ENCODE assay signal across 8 cellular contexts in the genomic region with DNA sequence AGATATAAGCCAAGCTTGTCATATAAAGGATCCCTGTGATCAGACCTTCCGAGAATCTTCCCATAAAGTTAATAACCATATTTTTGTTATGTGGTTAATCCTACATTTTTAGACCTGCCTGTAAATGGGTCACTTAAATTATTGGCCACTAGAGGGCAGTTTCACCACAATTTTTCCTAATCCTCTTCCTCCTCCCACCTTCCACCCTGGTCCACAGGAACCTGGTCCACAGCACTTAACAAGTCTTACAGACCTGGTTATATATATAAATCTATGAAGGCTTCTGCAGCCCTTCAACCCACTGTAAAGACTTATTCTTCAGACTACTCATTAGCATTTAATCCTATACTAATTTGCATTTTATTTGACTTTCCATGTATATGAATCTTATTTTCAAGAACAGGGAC. TPM values are rescaled to one million over a fixed set of nuclear protein-coding genes. Genes with fewer than 3 reads are reported as not detected.
DNase-seq lines count a peak whose midpoint lies in the region; ATAC-seq, FAIRE-seq and TF ChIP-seq lines count a peak whose summit lies in the region.

No MANE protein-coding gene starts in this region.

- no peak overlapping the region for H2AFZ ChIP-seq in fibroblast of lung (ENCODE audit: low read length)

- no peaks in the 10 kb centered on the region for H3K36me3 Mint-ChIP-seq in osteocyte (ENCODE audit: unreplicated experiment)

- H3K4me1 ChIP-seq in fibroblast of lung (ENCODE audit: control insufficient read depth, extremely low read depth, insufficient read depth, low read length) = no peaks in the 10 kb centered on the region

- in situ Hi-C loops in G401 (cut with HindIII; ENCODE audit: low sequenced_read_pairs) = no loop called here

- H3K27me3 Mint-ChIP-seq in osteocyte (ENCODE audit: unreplicated experiment) = no peaks in the 10 kb centered on the region

- TF ChIP-seq CTCF in LNCaP clone FGC (IDR thresholded peaks at IDR 0.05; ENCODE audit: control insufficient read depth, extremely low read depth, insufficient read depth) = peak; percentile 56
- peak; percentile 56 to 63 for TF ChIP-seq CTCF in fibroblast of lung (conservative IDR thresholded peaks at IDR 0.05 in 1 of 2, IDR thresholded peaks at IDR 0.05 in 1 of 2; ENCODE audit: low read depth in 1 of 2, low read length in 2 of 2)
- peak; percentile 77 for TF ChIP-seq CTCF in osteocyte (IDR thresholded peaks at IDR 0.05)

- H3K27me3 ChIP-seq in fibroblast of lung (ENCODE audit: control insufficient read depth, insufficient read depth, low read length) = no peaks in the 10 kb centered on the region

- H3K9me3 ChIP-seq in fibroblast of lung (ENCODE audit: control insufficient read depth, insufficient read depth, low read depth, low read length) = no peaks in the 10 kb centered on the region

- no peak for ATAC-seq in HG03025 (IDR thresholded peaks at IDR 0.05; ENCODE audit: low FRiP score, unreplicated experiment)

- H3K4me3 ChIP-seq in LNCaP clone FGC (ENCODE audit: low read depth, low read length) = no peak overlapping the region
- H3K4me3 ChIP-seq in fibroblast of lung (replicated peaks in 1 of 4; ENCODE audit: control extremely low read depth in 1 of 4, insufficient read depth in 1 of 4, low read depth in 3 of 4, low read length in 4 of 4) = no peak overlapping the region

- FAIRE-seq in A204.1 (lab: Jason Lieb, UNC) = peak; percentile 90

- H3K9me3 Mint-ChIP-seq in osteocyte (ENCODE audit: unreplicated experiment) = no peaks in the 10 kb centered on the region

- H3K79me2 ChIP-seq in fibroblast of lung (ENCODE audit: control insufficient read depth, insufficient read depth, low read length) = no peaks in the 10 kb centered on the region

- H3K4me3 Mint-ChIP-seq in osteocyte (ENCODE audit: unreplicated experiment) = no peak overlapping the region

- H3K27ac Mint-ChIP-seq in osteocyte (ENCODE audit: unreplicated experiment) = no peak overlapping the region

- peaks cover 16% of the 10 kb centered on the region for H3K4me1 Mint-ChIP-seq in osteocyte (ENCODE audit: unreplicated experiment)

- no peak overlapping the region for H3K4me2 ChIP-seq in fibroblast of lung (ENCODE audit: extremely low read depth, insufficient read depth, low read length)

- DNase-seq in G401 (ENCODE audit: low spot score) (peak; percentile 62), LNCaP clone FGC (ENCODE audit: low read depth) (peak; percentile 23), SK-N-DZ (ENCODE audit: low spot score) (peak; percentile 60), fibroblast of lung (ENCODE audit: low read depth in 2 of 2) (peak; percentile 34 to 47), osteocyte (ENCODE audit: extremely low spot score, unreplicated experiment) (no peak), NCI-H2107 treated with DMSO at 0.1 percent for 48 hours (lab: John Stamatoyannopoulos, UW; ENCODE audit: unreplicated experiment) (no peak)

- no peaks in the 10 kb centered on the region for H4K20me1 ChIP-seq in fibroblast of lung (ENCODE audit: control insufficient read depth, extremely low read depth, insufficient read depth, low read length)

- H3K9ac ChIP-seq in fibroblast of lung (ENCODE audit: insufficient read depth, low read length) = no peak overlapping the region

- no peaks in the 10 kb centered on the region for H3K36me3 ChIP-seq in fibroblast of lung (ENCODE audit: control insufficient read depth, insufficient read depth, low read length)

- H3K27ac ChIP-seq in fibroblast of lung (ENCODE audit: insufficient read depth, low read length) = no peak overlapping the region

RNA-seq across cellular contexts. Expression of a gene that starts 28.3 kb away (rescaled TPM):
- 23.0 and 23.1 TPM in 2 replicates for total RNA-seq in G401 (2014; rRNA removed; shearing (Covaris generic))
- 25.5 and 31.0 TPM in 2 replicates for polyA plus RNA-seq in SK-N-DZ (2014; cell fraction: cytosol; rRNA removed)
- polyA plus RNA-seq in SK-N-DZ (2014; cell fraction: nucleus; rRNA removed) = 29.6 and 32.0 TPM in 2 replicates
- 12.6 and 13.1 TPM in 2 replicates for total RNA-seq in fibroblast of lung
- 15.3 and 19.9 TPM in 2 replicates for polyA plus RNA-seq in fibroblast of lung
- 14.6 and 15.8 TPM in 2 replicates for polyA plus RNA-seq in fibroblast of lung (2012)
- 1.4 and 3.3 TPM in 2 replicates for polyA minus RNA-seq in fibroblast of lung (ENCODE audit: low replicate concordance)
- 17.5 and 18.5 TPM in 2 replicates for total RNA-seq in osteocyte

RNA-seq across cellular contexts. Expression of a gene that starts 58.3 kb away (rescaled TPM):
- total RNA-seq in G401 (2014; rRNA removed; shearing (Covaris generic)) = 0.71 and 7.4 TPM in 2 replicates
- 2.7 and 3.0 TPM in 2 replicates for polyA plus RNA-seq in SK-N-DZ (2014; cell fraction: cytosol; rRNA removed)
- 1.7 and 6.6 TPM in 2 replicates for polyA plus RNA-seq in SK-N-DZ (2014; cell fraction: nucleus; rRNA removed)
- total RNA-seq in fibroblast of lung = under 0.01 TPM in 2 replicates
- 0.01 and 0.07 TPM in 2 replicates for polyA plus RNA-seq in fibroblast of lung
- not detected in 2 replicates for polyA plus RNA-seq in fibroblast of lung (2012)
- not detected in 2 replicates for polyA minus RNA-seq in fibroblast of lung (ENCODE audit: low replicate concordance)
- 1.9 and 2.4 TPM in 2 replicates for total RNA-seq in osteocyte

Comparison
In these comparisons a context has a peak if more than half of its experiments do, and no peak if none do; other contexts are left out.
1. DNase-seq: peak in G401 (single experiment), LNCaP clone FGC (single experiment), SK-N-DZ (single experiment) and fibroblast of lung (2 of 2); none in osteocyte (single experiment) and NCI-H2107 treated with DMSO at 0.1 percent for 48 hours (single experiment).
2. Peak in every context shown above with its lines, with median percentiles within 50 percentile points of each other: CTCF ChIP-seq.